In the genomic region with DNA sequence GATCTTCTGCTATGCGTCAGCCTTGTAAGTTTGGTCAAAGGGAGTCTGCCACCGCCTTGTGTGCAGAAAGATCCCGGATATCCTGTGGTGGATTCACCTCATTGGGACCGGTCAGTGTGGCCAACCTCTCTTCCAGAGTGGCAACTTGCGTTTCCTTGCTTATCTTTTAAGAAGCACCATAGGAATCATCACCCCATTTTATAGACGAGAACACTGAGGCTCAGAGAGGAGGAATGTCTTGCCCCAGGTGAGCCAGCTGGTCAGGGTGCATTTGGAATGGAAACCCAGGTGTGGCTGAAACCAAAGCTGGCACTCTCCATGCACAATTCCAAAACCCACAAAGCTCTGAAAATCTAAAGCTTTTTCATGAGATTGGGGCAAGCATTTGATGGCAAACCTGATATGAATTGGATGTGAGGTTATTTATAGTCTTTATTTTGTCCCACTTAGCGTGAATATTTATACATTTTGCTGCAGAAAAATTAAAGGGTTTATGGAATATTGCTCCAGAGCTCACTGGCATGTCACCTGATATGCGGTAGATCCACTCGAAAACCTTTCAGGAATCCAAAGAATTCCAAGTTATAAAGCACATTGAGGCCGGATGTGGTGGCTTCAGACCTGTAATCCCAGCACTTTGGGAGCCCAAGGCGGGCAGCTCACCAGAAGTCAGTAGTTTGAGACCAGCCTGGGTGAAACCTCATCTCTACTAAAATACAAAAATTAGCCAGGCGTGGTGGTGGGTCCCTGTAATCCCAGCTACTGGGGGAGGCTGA, we compare ENCODE assay signal across 20 cellular contexts. TPM values are rescaled to one million over a fixed set of nuclear protein-coding genes. Genes with fewer than 3 reads are reported as not detected.
A peak's percentile ranks its signal among the peaks of the same experiment; 100 is the strongest.
DNase-seq lines count a peak whose midpoint lies in the region; ATAC-seq and TF ChIP-seq lines count a peak whose summit lies in the region.
"Had no signal": no experiment of that assay in that cellular context is flagged by ENCODE, and none has a peak within 500 bp of the region (broad histone marks: within the 10 kb centered on the region; RNA-seq: fewer than 3 reads in every experiment).

No MANE protein-coding gene starts in this region.

- H3K27me3 Mint-ChIP-seq in HFFc6 (ENCODE audit: insufficient read depth): peaks cover 7% of the 10 kb centered on the region; the same call in 1 of the 2 replicates
- peaks cover 1% of the 10 kb centered on the region for H3K27me3 Mint-ChIP-seq in activated T-helper 17 cell treated with anti-CD3 and anti-CD28 coated beads, Interleukin-2, amount 50 U/mL, for 72 hours
- H3K27me3 Mint-ChIP-seq: activated CD4-positive, alpha-beta T cell treated with anti-CD3 and anti-CD28 coated beads, Interleukin-2, amount 10 ng/mL, durations not matched to agents 7 days and 5 days had no signal

- H3K9me3 ChIP-seq in AG04450 (ENCODE audit: control insufficient read depth, insufficient read depth, low read length) (no peaks in the 10 kb centered on the region), left ventricle myocardium inferior (replicated peaks) (no peaks in the 10 kb centered on the region)
- H3K9me3 ChIP-seq: BE2C, gastrocnemius medialis, pancreas, spleen had no signal

- POLR2A ChIA-PET in AG04450 (lab: Yijun Ruan, JAX): no interaction called here

- CTCF ChIA-PET in AG04450 (lab: Charles Lee): interaction anchor here (9.2 kb wide), 1 partner anchor 317 kb away, joined by 140 read pairs; no protein-coding TSS in a partner anchor

- no peaks in the 10 kb centered on the region for H3K4me1 ChIP-seq in left ventricle myocardium inferior

- H3K27me3 ChIP-seq in AG04450 (ENCODE audit: control insufficient read depth, insufficient read depth, low read length) (no peaks in the 10 kb centered on the region), left ventricle myocardium inferior (ENCODE audit: low read depth) (peaks cover 53% of the 10 kb centered on the region)
- H3K27me3 ChIP-seq: BE2C, gastrocnemius medialis, pancreas had no signal

- TF ChIP-seq CTCF in AG04450 (IDR thresholded peaks at IDR 0.05; ENCODE audit: low read depth, low read length) (no peak), HFFc6 (IDR thresholded peaks at IDR 0.05) (no peak), left ventricle myocardium inferior (IDR thresholded peaks at IDR 0.05; ENCODE audit: borderline replicate concordance) (no peak)

- H3K4me3 Mint-ChIP-seq in HFFc6: no peak overlapping the region
- peak overlapping the region; percentile 68 for H3K4me3 Mint-ChIP-seq in activated T-helper 17 cell treated with anti-CD3 and anti-CD28 coated beads, Interleukin-2, amount 50 U/mL, for 72 hours
- H3K4me3 Mint-ChIP-seq: activated CD4-positive, alpha-beta T cell treated with anti-CD3 and anti-CD28 coated beads, Interleukin-2, amount 10 ng/mL, durations not matched to agents 7 days and 5 days; immature natural killer cell had no signal

- no peak for DNase-seq in AG04450 (ENCODE audit: low read depth, low spot score)
- DNase-seq in HFFc6: no peak
- peak; percentile 81 for DNase-seq in left kidney (ENCODE audit: low read depth, low spot score)
- no peak for DNase-seq in germinal center (ENCODE audit: low spot score)
- no peak for DNase-seq in left ventricle myocardium inferior
- DNase-seq: activated CD4-positive, alpha-beta T cell treated with anti-CD3 and anti-CD28 coated beads, Interleukin-2, amount 10 ng/mL, durations not matched to agents 7 days and 5 days; BE2C; DMS 273 treated with DMSO at 0.1 percent for 48 hours; gastrocnemius medialis; immature natural killer cell; Kasumi-1; NCI-H1694; NCI-H526 treated with DMSO at 0.1 percent for 48 hours; pancreas; RPMI8226; spleen; T-helper 9 cell had no signal

- H3K4me1 Mint-ChIP-seq in HFFc6 (ENCODE audit: low read depth): peaks cover 46% of the 10 kb centered on the region
- peaks cover 6% of the 10 kb centered on the region for H3K4me1 Mint-ChIP-seq in activated T-helper 17 cell treated with anti-CD3 and anti-CD28 coated beads, Interleukin-2, amount 50 U/mL, for 72 hours
- H3K4me1 Mint-ChIP-seq: immature natural killer cell had no signal

- H3K36me3 Mint-ChIP-seq in HFFc6 (ENCODE audit: low read depth): no peaks in the 10 kb centered on the region
- H3K36me3 Mint-ChIP-seq in activated T-helper 17 cell treated with anti-CD3 and anti-CD28 coated beads, Interleukin-2, amount 50 U/mL, for 72 hours (ENCODE audit: low read depth): no peaks in the 10 kb centered on the region
- H3K36me3 Mint-ChIP-seq: immature natural killer cell had no signal

- H3K4me3 ChIP-seq in AG04450 (ENCODE audit: low read depth, low read length): no peak overlapping the region
- no peak overlapping the region for H3K4me3 ChIP-seq in left ventricle myocardium inferior
- H3K4me3 ChIP-seq: gastrocnemius medialis, pancreas, spleen had no signal

- intact Hi-C loops in left ventricle myocardium inferior (cut with micrococcal nuclease): no loop called here

- ATAC-seq in activated T-helper 17 cell treated with anti-CD3 and anti-CD28 coated beads, Interleukin-2, amount 50 U/mL, for 72 hours (replicated peaks): no peak
- no peak for ATAC-seq in HG02678 (IDR thresholded peaks at IDR 0.05; ENCODE audit: unreplicated experiment)
- ATAC-seq in HG03565 (IDR thresholded peaks at IDR 0.05; ENCODE audit: unreplicated experiment): no peak
- ATAC-seq: gastrocnemius medialis had no signal

- H3K27ac ChIP-seq in AG04450 (ENCODE audit: low read depth, low read length) (peak overlapping the region; percentile 97), left ventricle myocardium inferior (replicated peaks) (no peak overlapping the region)
- H3K27ac ChIP-seq: gastrocnemius medialis, pancreas, spleen had no signal

- H3K36me3 ChIP-seq in left ventricle myocardium inferior: no peaks in the 10 kb centered on the region
- H3K36me3 ChIP-seq: BE2C, gastrocnemius medialis, pancreas, spleen had no signal

- H3K27ac Mint-ChIP-seq in HFFc6: peak overlapping the region; percentile 26; the same call in 1 of the 2 replicates
- H3K27ac Mint-ChIP-seq in activated T-helper 17 cell treated with anti-CD3 and anti-CD28 coated beads, Interleukin-2, amount 50 U/mL, for 72 hours: no peak overlapping the region
- H3K27ac Mint-ChIP-seq: immature natural killer cell had no signal

- no peaks in the 10 kb centered on the region for H3K9me3 Mint-ChIP-seq in HFFc6
- no peaks in the 10 kb centered on the region for H3K9me3 Mint-ChIP-seq in activated T-helper 17 cell treated with anti-CD3 and anti-CD28 coated beads, Interleukin-2, amount 50 U/mL, for 72 hours
- H3K9me3 Mint-ChIP-seq: activated CD4-positive, alpha-beta T cell treated with anti-CD3 and anti-CD28 coated beads, Interleukin-2, amount 10 ng/mL, durations not matched to agents 7 days and 5 days; immature natural killer cell had no signal

RNA-seq across cellular contexts. Expression of gene EIF3D, which starts 12.1 kb away (rescaled TPM):
- 349 and 388 TPM in 2 replicates for polyA plus RNA-seq in AG04450 (2011; rRNA removed)
- 373 and 468 TPM in 2 replicates for polyA minus RNA-seq in AG04450 (2011; rRNA and poly(A)+ RNA removed)
- 100 to 1,000 TPM; 163 to 177 (median 172) TPM for total RNA-seq in HFFc6 (2021; fragmentation: NEBNext Ultra II Directional; extraction: Animal tissue kit (Norgen Biotek cat#: 25700))
- 100 to 1,000 TPM; 307 to 329 TPM for total RNA-seq in activated T-helper 17 cell treated with anti-CD3 and anti-CD28 coated beads, Interleukin-2, amount 50 U/mL, for 72 hours
- 75.4 TPM for total RNA-seq in left ventricle myocardium inferior

RNA-seq across cellular contexts. Expression of gene FOXRED2, which starts 34.2 kb away (rescaled TPM):
- 2.4 and 3.3 TPM in 2 replicates for polyA plus RNA-seq in AG04450 (2011; rRNA removed)
- polyA minus RNA-seq in AG04450 (2011; rRNA and poly(A)+ RNA removed): 3.7 and 5.1 TPM in 2 replicates
- total RNA-seq in HFFc6 (2021; fragmentation: NEBNext Ultra II Directional; extraction: Animal tissue kit (Norgen Biotek cat#: 25700)): 1 to 10 TPM; 2.8 to 4.7 (median 4.2) TPM
- 10 to 100 TPM; 12.3 to 18.0 TPM for total RNA-seq in activated T-helper 17 cell treated with anti-CD3 and anti-CD28 coated beads, Interleukin-2, amount 50 U/mL, for 72 hours
- total RNA-seq in left ventricle myocardium inferior: 9.8 TPM

RNA-seq across cellular contexts. Expression of gene TXN2, which starts 59.6 kb away (rescaled TPM):
- polyA plus RNA-seq in AG04450 (2011; rRNA removed): 157 and 168 TPM in 2 replicates
- polyA minus RNA-seq in AG04450 (2011; rRNA and poly(A)+ RNA removed): 88.0 and 98.3 TPM in 2 replicates
- 100 to 1,000 TPM in 2 of 6 experiments, 10 to 100 TPM in 4; 90.3 to 109 (median 96.1) TPM for total RNA-seq in HFFc6 (2021; fragmentation: NEBNext Ultra II Directional; extraction: Animal tissue kit (Norgen Biotek cat#: 25700))
- 100 to 1,000 TPM in 1 of 2 donors, 10 to 100 TPM in 1; 87.9 to 114 TPM for total RNA-seq in activated T-helper 17 cell treated with anti-CD3 and anti-CD28 coated beads, Interleukin-2, amount 50 U/mL, for 72 hours
- total RNA-seq in left ventricle myocardium inferior: 113 TPM
